Comparison of ENCODE assay signal across 21 cellular contexts in genomic region chr16:25626172-25626571, GRCh38.
"Had no signal": no experiment of that assay in that cellular context is flagged by ENCODE, and none has a peak within 500 bp of the region (broad histone marks: within the 10 kb centered on the region; RNA-seq: fewer than 3 reads in every experiment).

No MANE protein-coding gene starts in this region.

- H3K27ac ChIP-seq: tibial artery, uterus, VCaP had no signal

- FAIRE-seq: astrocyte, endothelial cell of umbilical vein, keratinocyte had no signal

- DNase-seq: activated CD4-positive, alpha-beta T cell treated with anti-CD3 and anti-CD28 coated beads, Interleukin-2, amount 50 U/mL, for 4 hours; activated CD4-positive, CD25-positive, alpha-beta regulatory T cell treated with anti-CD3 and anti-CD28 coated beads, Interleukin-2, amount 50 U/mL, for 72 hours; activated gamma-delta T cell; activated T-cell treated with anti-CD3 and anti-CD28 coated beads, Interleukin-2, amount 50 U/mL, for 72 hours; effector CD8-positive, alpha-beta T cell; glutamatergic neuron; hippocampal formation; midbrain; posterior cingulate gyrus; stimulated activated CD4-positive, alpha-beta T cell treated with anti-CD3 and anti-CD28 coated beads, Interleukin-2, amount 100 ng/mL, for 24 hours; stimulated activated naive CD8-positive, alpha-beta T cell treated with anti-CD3 and anti-CD28 coated beads, Interleukin-15, Interleukin-2, amounts not matched to agents 100 U/mL and 50 U/mL, for 24 hours; substantia nigra; T-helper 2 cell; tibial artery; uterus had no signal

- H3K9me3 ChIP-seq: tibial artery, uterus had no signal

- ATAC-seq: activated T-cell treated with anti-CD3 and anti-CD28 coated beads, Interleukin-2, amount 50 U/mL, for 72 hours; left lobe of liver; stimulated activated naive CD8-positive, alpha-beta T cell treated with anti-CD3 and anti-CD28 coated beads, Interleukin-15, Interleukin-2, amounts not matched to agents 100 U/mL and 50 U/mL, for 24 hours had no signal

- H3K4me1 ChIP-seq: tibial artery, uterus had no signal

- H3K27me3 ChIP-seq: tibial artery, uterus had no signal

- H3K4me3 ChIP-seq: lung, tibial artery, uterus had no signal

- H3K36me3 ChIP-seq: tibial artery, uterus had no signal
